ENCODE assay signal across 15 cellular contexts in genomic region chr2:23589739-23590138, GRCh38.
DNase-seq lines count a peak whose midpoint lies in the region; ATAC-seq and TF ChIP-seq lines count a peak whose summit lies in the region.
"Had no signal": no experiment of that assay in that cellular context is flagged by ENCODE, and none has a peak within 500 bp of the region (broad histone marks: within the 10 kb centered on the region; RNA-seq: fewer than 3 reads in every experiment).

No MANE protein-coding gene starts in this region.

- H3K4me1 ChIP-seq in spleen: peaks cover 0 to 15% (median 2%) of the 10 kb centered on the region in 6 donors
- H3K4me1 ChIP-seq in trophoblast cell (ENCODE audit: control insufficient read depth in 1 of 2, insufficient read depth in 2 of 2, low read length in 2 of 2): peaks cover 0 to 6% of the 10 kb centered on the region in 2 experiments

- H4K12ac ChIP-seq in trophoblast cell (ENCODE audit: low read depth, low read length): no peak overlapping the region

- peak; percentile 54 for DNase-seq in LHCN-M2 (ENCODE audit: low read depth)
- DNase-seq in dorsolateral prefrontal cortex: peak in 4 of 10 donors; percentile 46 to 71 (median 53)
- peak; percentile 17 for DNase-seq in kidney tubule cell (ENCODE audit: low spot score)
- peak; percentile 40 for DNase-seq in spleen
- no peak for DNase-seq in trophoblast cell
- no peak for DNase-seq in activated CD4-positive, alpha-beta memory T cell treated with anti-CD3 and anti-CD28 coated beads, Interleukin-2, amount 10 ng/mL, durations not matched to agents 7 days and 5 days
- no peak for DNase-seq in NCI-H2227 treated with DMSO at 0.1 percent for 48 hours (lab: John Stamatoyannopoulos, UW)
- DNase-seq: Calu3; naive B cell; NCI-H187; NCI-H510A; SIG-M5; stimulated activated naive CD8-positive, alpha-beta T cell treated with anti-CD3 and anti-CD28 coated beads, Interleukin-15, Interleukin-2, amounts not matched to agents 100 U/mL and 50 U/mL, for 24 hours had no signal

- no peaks in the 10 kb centered on the region for H3K79me2 ChIP-seq in trophoblast cell (ENCODE audit: control insufficient read depth, insufficient read depth, low read length, poor library complexity)

- ATAC-seq in GM18519 (IDR thresholded peaks at IDR 0.05; ENCODE audit: low FRiP score, unreplicated experiment): no peak
- ATAC-seq: activated CD4-positive, CD25-positive, alpha-beta regulatory T cell treated with anti-CD3 and anti-CD28 coated beads, Interleukin-2, amount 50 U/mL, for 24 hours; stimulated activated naive CD8-positive, alpha-beta T cell treated with anti-CD3 and anti-CD28 coated beads, Interleukin-15, Interleukin-2, amounts not matched to agents 100 U/mL and 50 U/mL, for 24 hours had no signal

- peaks cover 2% of the 10 kb centered on the region for H3K27me3 Mint-ChIP-seq in activated CD4-positive, alpha-beta memory T cell treated with anti-CD3 and anti-CD28 coated beads, Interleukin-2, amount 10 ng/mL, durations not matched to agents 7 days and 5 days

- H2BK12ac ChIP-seq in trophoblast cell (ENCODE audit: low read length): no peak overlapping the region

- no peak for TF ChIP-seq POLR2A in spleen (IDR thresholded peaks at IDR 0.05)

- H3K18ac ChIP-seq in trophoblast cell (ENCODE audit: low read length): no peak overlapping the region

- H3K9me3 Mint-ChIP-seq in activated CD4-positive, alpha-beta memory T cell treated with anti-CD3 and anti-CD28 coated beads, Interleukin-2, amount 10 ng/mL, durations not matched to agents 7 days and 5 days: no peaks in the 10 kb centered on the region
- H3K9me3 Mint-ChIP-seq: naive B cell had no signal

- no peak overlapping the region for H3K4me2 ChIP-seq in trophoblast cell (ENCODE audit: low read length)

- no peaks in the 10 kb centered on the region for H3K79me1 ChIP-seq in trophoblast cell (ENCODE audit: low read length)

- no peak overlapping the region for H3K14ac ChIP-seq in trophoblast cell (ENCODE audit: low read length)

- no peaks in the 10 kb centered on the region for H3K27me3 ChIP-seq in dorsolateral prefrontal cortex
- H3K27me3 ChIP-seq in spleen (replicated peaks in 1 of 7): peaks cover 0 to 19% (median 0%) of the 10 kb centered on the region in 7 donors
- H3K27me3 ChIP-seq in trophoblast cell (ENCODE audit: insufficient read depth, low read length): no peaks in the 10 kb centered on the region

- no peak overlapping the region for H4K91ac ChIP-seq in trophoblast cell (ENCODE audit: low read depth, low read length)

- no peaks in the 10 kb centered on the region for H3K36me3 ChIP-seq in spleen
- H3K36me3 ChIP-seq in trophoblast cell (ENCODE audit: control insufficient read depth in 1 of 2, insufficient read depth in 2 of 2, low read length in 2 of 2): no peaks in the 10 kb centered on the region

- H3K4me3 ChIP-seq in dorsolateral prefrontal cortex (no peak overlapping the region), spleen (no peak overlapping the region), trophoblast cell (ENCODE audit: low read depth, low read length) (no peak overlapping the region)

- intact Hi-C loops in dorsolateral prefrontal cortex (cut with DNase I) (no loop called here), spleen (cut with DNase I; ENCODE audit: low total_unique reads) (no loop called here)

- no peak overlapping the region for H2AK5ac ChIP-seq in trophoblast cell (ENCODE audit: low read length)

- WGBS in spleen, 5 donors: 54 to 82% (median 62%) methylated on average over 2 of the region's 2 CpGs
- WGBS in trophoblast cell (ENCODE audit: extremely low coverage, insufficient coverage, insufficient read length): no CpG with 5 or more reads among the region's 2 CpGs

- CTCF ChIA-PET in activated CD4-positive, alpha-beta memory T cell treated with anti-CD3 and anti-CD28 coated beads, Interleukin-2, amount 10 ng/mL, durations not matched to agents 7 days and 5 days (lab: Charles Lee): no interaction called here

- H3K36me3 Mint-ChIP-seq in activated CD4-positive, alpha-beta memory T cell treated with anti-CD3 and anti-CD28 coated beads, Interleukin-2, amount 10 ng/mL, durations not matched to agents 7 days and 5 days (ENCODE audit: low read depth): no peaks in the 10 kb centered on the region
- H3K36me3 Mint-ChIP-seq: naive B cell had no signal

- H4K8ac ChIP-seq in trophoblast cell (ENCODE audit: low read depth, low read length): no peak overlapping the region

- H3K4me1 Mint-ChIP-seq in activated CD4-positive, alpha-beta memory T cell treated with anti-CD3 and anti-CD28 coated beads, Interleukin-2, amount 10 ng/mL, durations not matched to agents 7 days and 5 days: no peaks in the 10 kb centered on the region
- H3K4me1 Mint-ChIP-seq: naive B cell had no signal

- TF ChIP-seq CTCF in dorsolateral prefrontal cortex (IDR thresholded peaks at IDR 0.05 in 54 of 56, conservative IDR thresholded peaks at IDR 0.05 in 2 of 56; ENCODE audit: low read depth in 1 of 56, partially characterized antibody in 56 of 56) (no peak), spleen (IDR thresholded peaks at IDR 0.05 in 8 of 11, conservative IDR thresholded peaks at IDR 0.05 in 3 of 11) (no peak)

- H2BK5ac ChIP-seq in trophoblast cell (ENCODE audit: low read depth, low read length, poor library complexity): no peak overlapping the region

- no peak overlapping the region for H3K27ac Mint-ChIP-seq in activated CD4-positive, alpha-beta memory T cell treated with anti-CD3 and anti-CD28 coated beads, Interleukin-2, amount 10 ng/mL, durations not matched to agents 7 days and 5 days

- POLR2A ChIA-PET in activated CD4-positive, alpha-beta memory T cell treated with anti-CD3 and anti-CD28 coated beads, Interleukin-2, amount 10 ng/mL, durations not matched to agents 7 days and 5 days (lab: Charles Lee): no interaction called here

- no peak overlapping the region for H3K9ac ChIP-seq in trophoblast cell (ENCODE audit: low read length)

- H3K9me3 ChIP-seq in spleen (no peaks in the 10 kb centered on the region), trophoblast cell (ENCODE audit: insufficient read depth, low read depth, low read length) (peaks cover 3% of the 10 kb centered on the region)

- no peak overlapping the region for H2AFZ ChIP-seq in trophoblast cell (ENCODE audit: insufficient read depth, low read length, poor library complexity)

- no peak overlapping the region for H3K4ac ChIP-seq in trophoblast cell (ENCODE audit: low read depth, low read length)

- no peak overlapping the region for H3K4me3 Mint-ChIP-seq in activated CD4-positive, alpha-beta memory T cell treated with anti-CD3 and anti-CD28 coated beads, Interleukin-2, amount 10 ng/mL, durations not matched to agents 7 days and 5 days
- H3K4me3 Mint-ChIP-seq: naive B cell had no signal

- H2BK120ac ChIP-seq in trophoblast cell (ENCODE audit: insufficient read depth, low read length, poor library complexity): no peak overlapping the region

- no peak overlapping the region for H3K23ac ChIP-seq in trophoblast cell (ENCODE audit: low read length)

- peak overlapping the region in 33 of 59 donors; percentile 2 to 77 (median 53) for H3K27ac ChIP-seq in dorsolateral prefrontal cortex
- no peak overlapping the region for H3K27ac ChIP-seq in spleen
- no peak overlapping the region for H3K27ac ChIP-seq in trophoblast cell (ENCODE audit: low read depth, low read length)

Comparison
In these comparisons a context has a peak if more than half of its experiments do, and no peak if none do; other contexts are left out.
1. DNase-seq: peak in LHCN-M2 (single experiment), kidney tubule cell (single experiment) and spleen (single experiment); none in trophoblast cell (0 of 2), activated CD4-positive, alpha-beta memory T cell treated with anti-CD3 and anti-CD28 coated beads, Interleukin-2, amount 10 ng/mL, durations not matched to agents 7 days and 5 days (single experiment) and NCI-H2227 treated with DMSO at 0.1 percent for 48 hours (single experiment).
2. H3K27ac ChIP-seq: peak in dorsolateral prefrontal cortex (33 of 59); none in spleen (0 of 8) and trophoblast cell (single experiment).